1 cellular context compared by ENCODE assay signal in the genomic region with DNA sequence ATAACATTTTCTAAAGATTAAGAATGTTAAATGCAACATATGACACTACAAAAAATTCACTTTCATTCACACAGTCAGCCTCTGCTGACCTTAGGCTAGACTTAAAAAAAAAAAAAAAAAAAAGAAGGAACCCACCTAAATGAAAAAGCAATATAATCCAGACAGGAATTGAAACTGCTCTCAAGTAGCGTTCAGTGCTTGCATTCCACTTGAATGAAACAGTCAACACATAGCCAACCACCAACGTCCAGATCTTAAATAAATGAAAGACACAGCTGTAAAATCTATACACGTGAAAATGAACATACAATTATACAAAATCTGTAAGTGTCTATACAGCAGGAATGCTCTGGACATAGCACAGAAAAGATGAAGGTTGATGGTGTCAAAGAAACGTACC.
TF ChIP-seq lines count a peak whose summit lies in the region.

No MANE protein-coding gene starts in this region.

TF ChIP-seq in WTC11, 78 proteins besides CTCF, POLR2A, EP300 and RAD21 (continued from another document):
- TF ChIP-seq, protein P1, sequence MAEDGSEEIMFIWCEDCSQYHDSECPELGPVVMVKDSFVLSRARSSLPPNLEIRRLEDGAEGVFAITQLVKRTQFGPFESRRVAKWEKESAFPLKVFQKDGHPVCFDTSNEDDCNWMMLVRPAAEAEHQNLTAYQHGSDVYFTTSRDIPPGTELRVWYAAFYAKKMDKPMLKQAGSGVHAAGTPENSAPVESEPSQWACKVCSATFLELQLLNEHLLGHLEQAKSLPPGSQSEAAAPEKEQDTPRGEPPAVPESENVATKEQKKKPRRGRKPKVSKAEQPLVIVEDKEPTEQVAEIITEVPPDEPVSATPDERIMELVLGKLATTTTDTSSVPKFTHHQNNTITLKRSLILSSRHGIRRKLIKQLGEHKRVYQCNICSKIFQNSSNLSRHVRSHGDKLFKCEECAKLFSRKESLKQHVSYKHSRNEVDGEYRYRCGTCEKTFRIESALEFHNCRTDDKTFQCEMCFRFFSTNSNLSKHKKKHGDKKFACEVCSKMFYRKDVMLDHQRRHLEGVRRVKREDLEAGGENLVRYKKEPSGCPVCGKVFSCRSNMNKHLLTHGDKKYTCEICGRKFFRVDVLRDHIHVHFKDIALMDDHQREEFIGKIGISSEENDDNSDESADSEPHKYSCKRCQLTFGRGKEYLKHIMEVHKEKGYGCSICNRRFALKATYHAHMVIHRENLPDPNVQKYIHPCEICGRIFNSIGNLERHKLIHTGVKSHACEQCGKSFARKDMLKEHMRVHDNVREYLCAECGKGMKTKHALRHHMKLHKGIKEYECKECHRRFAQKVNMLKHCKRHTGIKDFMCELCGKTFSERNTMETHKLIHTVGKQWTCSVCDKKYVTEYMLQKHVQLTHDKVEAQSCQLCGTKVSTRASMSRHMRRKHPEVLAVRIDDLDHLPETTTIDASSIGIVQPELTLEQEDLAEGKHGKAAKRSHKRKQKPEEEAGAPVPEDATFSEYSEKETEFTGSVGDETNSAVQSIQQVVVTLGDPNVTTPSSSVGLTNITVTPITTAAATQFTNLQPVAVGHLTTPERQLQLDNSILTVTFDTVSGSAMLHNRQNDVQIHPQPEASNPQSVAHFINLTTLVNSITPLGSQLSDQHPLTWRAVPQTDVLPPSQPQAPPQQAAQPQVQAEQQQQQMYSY (CRISPR knock-in tag; IDR thresholded peaks at IDR 0.05), result no peak
- TF ChIP-seq ZNF317 (CRISPR knock-in tag; IDR thresholded peaks at IDR 0.05; ENCODE audit: borderline replicate concordance, low read depth), result no peak
- TF ChIP-seq, protein P2, sequence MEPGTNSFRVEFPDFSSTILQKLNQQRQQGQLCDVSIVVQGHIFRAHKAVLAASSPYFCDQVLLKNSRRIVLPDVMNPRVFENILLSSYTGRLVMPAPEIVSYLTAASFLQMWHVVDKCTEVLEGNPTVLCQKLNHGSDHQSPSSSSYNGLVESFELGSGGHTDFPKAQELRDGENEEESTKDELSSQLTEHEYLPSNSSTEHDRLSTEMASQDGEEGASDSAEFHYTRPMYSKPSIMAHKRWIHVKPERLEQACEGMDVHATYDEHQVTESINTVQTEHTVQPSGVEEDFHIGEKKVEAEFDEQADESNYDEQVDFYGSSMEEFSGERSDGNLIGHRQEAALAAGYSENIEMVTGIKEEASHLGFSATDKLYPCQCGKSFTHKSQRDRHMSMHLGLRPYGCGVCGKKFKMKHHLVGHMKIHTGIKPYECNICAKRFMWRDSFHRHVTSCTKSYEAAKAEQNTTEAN (CRISPR knock-in tag; IDR thresholded peaks at IDR 0.05), result no peak
